8 cellular contexts compared by ENCODE assay signal in genomic region chr2:160411167-160411566, GRCh38.
DNase-seq lines count a peak whose midpoint lies in the region; ATAC-seq and TF ChIP-seq lines count a peak whose summit lies in the region.

No MANE protein-coding gene starts in this region.

- DNase-seq in SIG-M5 treated with dmso at 0.1 percent for 504 hours (lab: John Stamatoyannopoulos, UW; ENCODE audit: unreplicated experiment) (peak; percentile 59), endodermal cell (no peak), GM13976 (ENCODE audit: low spot score) (no peak), NCI-H2107 (lab: John Stamatoyannopoulos, UW) (no peak)

- H3K36me3 ChIP-seq in ACC112 (ENCODE audit: insufficient read depth, low read length) (no peaks in the 10 kb centered on the region), endodermal cell (ENCODE audit: control insufficient read depth, insufficient read depth, low read length) (no peaks in the 10 kb centered on the region)

- no peaks in the 10 kb centered on the region for H3K36me3 Mint-ChIP-seq in endodermal cell (ENCODE audit: low read depth)
- H3K36me3 Mint-ChIP-seq in stimulated activated memory B cell treated with anti-CD40 and anti-IgM and Interleukin-4, amounts not matched to agents 10 μg/mL and 1 μg/mL and 100 μg/mL, for 72 hours, result no peaks in the 10 kb centered on the region

- H3K4me3 ChIP-seq in ACC112 (ENCODE audit: low read depth, low read length) (0 out of 2 replicates have a peak overlapping the region, but pooled peaks have one; percentile 4), endodermal cell (ENCODE audit: low read length) (no peak overlapping the region)

- H3K4me1 Mint-ChIP-seq in endodermal cell, result peaks cover 20% of the 10 kb centered on the region
- H3K4me1 Mint-ChIP-seq in stimulated activated memory B cell treated with anti-CD40 and anti-IgM and Interleukin-4, amounts not matched to agents 10 μg/mL and 1 μg/mL and 100 μg/mL, for 72 hours, result peaks cover 35% of the 10 kb centered on the region

- no peak overlapping the region for H3K9ac ChIP-seq in endodermal cell (ENCODE audit: extremely low read depth, low read length, poor library complexity, severe bottlenecking)

- H3K27ac Mint-ChIP-seq in endodermal cell, result peak overlapping the region; percentile 10
- H3K27ac Mint-ChIP-seq in stimulated activated memory B cell treated with anti-CD40 and anti-IgM and Interleukin-4, amounts not matched to agents 10 μg/mL and 1 μg/mL and 100 μg/mL, for 72 hours, result peak overlapping the region; percentile 57

- in situ Hi-C loops in GM13976 (cut with MboI; ENCODE audit: low sequenced_read_pairs, unreplicated experiment), result no loop called here

- peaks cover 73% of the 10 kb centered on the region for H3K79me2 ChIP-seq in ACC112 (ENCODE audit: control insufficient read depth, insufficient read depth, low read length, unreplicated experiment)

- peak overlapping the region; percentile 84 for H3K27ac ChIP-seq in ACC112 (ENCODE audit: low read depth, low read length)
- H3K27ac ChIP-seq in endodermal cell (ENCODE audit: low read depth, low read length), result no peak overlapping the region

- H3K4me3 Mint-ChIP-seq in endodermal cell, result no peak overlapping the region
- H3K4me3 Mint-ChIP-seq in stimulated activated memory B cell treated with anti-CD40 and anti-IgM and Interleukin-4, amounts not matched to agents 10 μg/mL and 1 μg/mL and 100 μg/mL, for 72 hours, result peak overlapping the region; percentile 25

- H3K27me3 ChIP-seq in ACC112 (ENCODE audit: insufficient read depth, low read length) (no peaks in the 10 kb centered on the region), endodermal cell (ENCODE audit: control insufficient read depth, insufficient read depth, low read length, poor library complexity, severe bottlenecking) (no peaks in the 10 kb centered on the region)

- peak; percentile 29 for ATAC-seq in GM21717 (IDR thresholded peaks at IDR 0.05; ENCODE audit: unreplicated experiment)
- ATAC-seq in stimulated activated memory B cell treated with anti-CD40 and anti-IgM and Interleukin-4, amounts not matched to agents 10 μg/mL and 1 μg/mL and 100 μg/mL, for 72 hours, result peak; percentile 64
- ATAC-seq in HG02852 (IDR thresholded peaks at IDR 0.05; ENCODE audit: unreplicated experiment), result no peak

- no peak overlapping the region for H2AFZ ChIP-seq in ACC112 (ENCODE audit: low read length, unreplicated experiment)

- H3K9me3 Mint-ChIP-seq in endodermal cell, result no peaks in the 10 kb centered on the region
- no peaks in the 10 kb centered on the region for H3K9me3 Mint-ChIP-seq in stimulated activated memory B cell treated with anti-CD40 and anti-IgM and Interleukin-4, amounts not matched to agents 10 μg/mL and 1 μg/mL and 100 μg/mL, for 72 hours

- H3K27me3 Mint-ChIP-seq in endodermal cell (ENCODE audit: insufficient read depth), result peaks cover 5% of the 10 kb centered on the region
- H3K27me3 Mint-ChIP-seq in stimulated activated memory B cell treated with anti-CD40 and anti-IgM and Interleukin-4, amounts not matched to agents 10 μg/mL and 1 μg/mL and 100 μg/mL, for 72 hours, result peaks cover 8% of the 10 kb centered on the region

- peaks cover 64% of the 10 kb centered on the region for H3K4me1 ChIP-seq in ACC112 (ENCODE audit: control insufficient read depth, insufficient read depth, low read length, unreplicated experiment)
- H3K4me1 ChIP-seq in endodermal cell (ENCODE audit: control insufficient read depth, insufficient read depth, low read length), result no peaks in the 10 kb centered on the region

- no peaks in the 10 kb centered on the region for H3K9me3 ChIP-seq in endodermal cell (ENCODE audit: control insufficient read depth, low read length)

- 96% methylated on average over 1 of the region's 1 CpG; no CpG with 5 or more reads in 1 of the 2 experiments for WGBS in endodermal cell (ENCODE audit: insufficient coverage in 1 of 2, insufficient read length in 1 of 2), 2 experiments

- TF ChIP-seq CTCF in endodermal cell (conservative IDR thresholded peaks at IDR 0.05) (no peak), GM13976 (IDR thresholded peaks at IDR 0.05; ENCODE audit: borderline replicate concordance, control extremely low read depth, extremely low read depth, insufficient read depth, missing control alignments) (no peak)
